8 cellular contexts compared by ENCODE assay signal in the genomic region with DNA sequence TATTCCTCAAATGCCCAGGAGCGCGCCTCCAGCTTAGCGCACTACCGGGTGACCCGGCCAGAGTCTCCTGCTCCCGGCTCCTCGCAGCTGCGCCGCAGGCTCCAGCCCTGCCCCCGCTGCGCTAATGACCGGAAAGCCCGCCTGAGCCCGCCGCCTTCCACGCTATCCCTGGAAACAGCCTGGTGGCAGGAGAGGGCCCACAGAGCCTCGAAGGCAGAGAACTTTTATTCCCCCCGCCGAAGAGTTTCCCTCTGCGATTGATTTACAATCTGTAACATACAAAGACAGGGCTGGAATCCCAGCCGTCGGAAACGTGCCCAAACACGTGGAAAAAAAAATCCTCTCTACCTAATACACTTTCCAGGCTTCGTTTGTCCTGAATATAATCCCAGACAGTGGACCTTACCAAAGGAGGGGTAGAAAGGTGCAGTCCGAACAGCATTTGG. TPM values are rescaled to one million over a fixed set of nuclear protein-coding genes. Genes with fewer than 3 reads are reported as not detected.
DNase-seq lines count a peak whose midpoint lies in the region; ATAC-seq and TF ChIP-seq lines count a peak whose summit lies in the region.

No MANE protein-coding gene starts in this region.

- H3K27me3 ChIP-seq in CD8-positive, alpha-beta T cell (ENCODE audit: insufficient read depth, low read length): peaks cover 52% of the 10 kb centered on the region

- no peaks in the 10 kb centered on the region for H3K36me3 ChIP-seq in CD8-positive, alpha-beta T cell (ENCODE audit: insufficient read depth, low read length)

- CTCF ChIA-PET in CD8-positive, alpha-beta T cell (lab: Charles Lee): interaction anchor here (0.9 kb wide), 1 partner anchor 39 kb away, joined by 3 read pairs; the partner anchor contains the start of gene TMEM106C

- no peak overlapping the region for H3K27ac ChIP-seq in CD8-positive, alpha-beta T cell (ENCODE audit: low read depth, low read length)

- ATAC-seq in CD8-positive, alpha-beta T cell: no peak
- ATAC-seq in effector memory CD8-positive, alpha-beta T cell (replicated peaks): no peak
- ATAC-seq in HG03280 (IDR thresholded peaks at IDR 0.05; ENCODE audit: unreplicated experiment): no peak
- ATAC-seq in HG02970 (IDR thresholded peaks at IDR 0.05; ENCODE audit: low FRiP score, unreplicated experiment): no peak

- H3K4me3 ChIP-seq in CD8-positive, alpha-beta T cell (ENCODE audit: low read depth, low read length): no peak overlapping the region

- no peak for DNase-seq in CD8-positive, alpha-beta T cell
- peak; percentile 52 for DNase-seq in NCI-H1092 treated with DMSO at 0.1 percent for 48 hours (lab: John Stamatoyannopoulos, UW)
- no peak for DNase-seq in effector memory CD8-positive, alpha-beta T cell
- peak; percentile 55 for DNase-seq in neural crest cell (ENCODE audit: low read depth, low spot score)
- DNase-seq in stimulated activated CD4-positive, alpha-beta T cell treated with anti-CD3 and anti-CD28 coated beads, Interleukin-4, amount 100 ng/mL, for 1 hour: no peak
- no peak for DNase-seq in cerebellar cortex (ENCODE audit: low spot score)

- no peaks in the 10 kb centered on the region for H3K36me3 Mint-ChIP-seq in CD8-positive, alpha-beta T cell
- H3K36me3 Mint-ChIP-seq in effector memory CD8-positive, alpha-beta T cell (ENCODE audit: insufficient read depth): peaks cover 2% of the 10 kb centered on the region
- no peaks in the 10 kb centered on the region for H3K36me3 Mint-ChIP-seq in neural crest cell (ENCODE audit: low read depth)

- POLR2A ChIA-PET in CD8-positive, alpha-beta T cell (lab: Charles Lee): no interaction called here

- no peaks in the 10 kb centered on the region for H3K9me3 Mint-ChIP-seq in CD8-positive, alpha-beta T cell
- H3K9me3 Mint-ChIP-seq in effector memory CD8-positive, alpha-beta T cell: no peaks in the 10 kb centered on the region
- H3K9me3 Mint-ChIP-seq in neural crest cell: no peaks in the 10 kb centered on the region

- no peaks in the 10 kb centered on the region for H3K9me3 ChIP-seq in CD8-positive, alpha-beta T cell (ENCODE audit: low read length)

- peaks cover 37% of the 10 kb centered on the region for H3K4me1 Mint-ChIP-seq in CD8-positive, alpha-beta T cell (ENCODE audit: low read depth)
- peaks cover 24 to 27% of the 10 kb centered on the region in 2 donors for H3K4me1 Mint-ChIP-seq in effector memory CD8-positive, alpha-beta T cell (ENCODE audit: low read depth in 2 of 2)
- H3K4me1 Mint-ChIP-seq in neural crest cell: peaks cover 64% of the 10 kb centered on the region

- peak overlapping the region; percentile 77 for H3K4me3 Mint-ChIP-seq in CD8-positive, alpha-beta T cell
- peak overlapping the region; percentile 71 to 90 for H3K4me3 Mint-ChIP-seq in effector memory CD8-positive, alpha-beta T cell
- H3K4me3 Mint-ChIP-seq in neural crest cell: peak overlapping the region; percentile 98

- peaks cover 46% of the 10 kb centered on the region for H3K4me1 ChIP-seq in CD8-positive, alpha-beta T cell (ENCODE audit: insufficient read depth, low read length)

- peaks cover 81% of the 10 kb centered on the region for H3K27me3 Mint-ChIP-seq in CD8-positive, alpha-beta T cell (ENCODE audit: low read depth)
- H3K27me3 Mint-ChIP-seq in effector memory CD8-positive, alpha-beta T cell: peaks cover 91 to 96% of the 10 kb centered on the region in 2 donors
- peaks cover 47% of the 10 kb centered on the region for H3K27me3 Mint-ChIP-seq in neural crest cell (ENCODE audit: low read depth)

- intact Hi-C loops in CD8-positive, alpha-beta T cell (cut with DNase I, micrococcal nuclease): no loop called here

- no peak for TF ChIP-seq CTCF in CD8-positive, alpha-beta T cell (IDR thresholded peaks at IDR 0.05)
- TF ChIP-seq CTCF in neural crest cell (conservative IDR thresholded peaks at IDR 0.05): no peak

- no peak overlapping the region for H3K27ac Mint-ChIP-seq in CD8-positive, alpha-beta T cell
- no peak overlapping the region for H3K27ac Mint-ChIP-seq in effector memory CD8-positive, alpha-beta T cell
- H3K27ac Mint-ChIP-seq in neural crest cell (ENCODE audit: unreplicated experiment): peak overlapping the region; percentile 97

RNA-seq across cellular contexts. Expression of gene COL2A1, which starts 1.5 kb away (rescaled TPM):
- total RNA-seq in CD8-positive, alpha-beta T cell: not detected
- 384 and 386 TPM in 2 replicates for total RNA-seq in neural crest cell

RNA-seq across cellular contexts. Expression of gene TMEM106C, which starts 39.4 kb away (rescaled TPM):
- 10 to 100 TPM; 12.1 to 13.1 TPM for total RNA-seq in CD8-positive, alpha-beta T cell
- total RNA-seq in neural crest cell: 147 and 159 TPM in 2 replicates

Comparison
In these comparisons a context has a peak if more than half of its experiments do, and no peak if none do; other contexts are left out.
1. DNase-seq: peak in NCI-H1092 treated with DMSO at 0.1 percent for 48 hours (single experiment) and neural crest cell (single experiment); none in CD8-positive, alpha-beta T cell (0 of 7), effector memory CD8-positive, alpha-beta T cell (0 of 3), stimulated activated CD4-positive, alpha-beta T cell treated with anti-CD3 and anti-CD28 coated beads, Interleukin-4, amount 100 ng/mL, for 1 hour (single experiment) and cerebellar cortex (single experiment).
2. RNA of gene COL2A1, which starts 1.5 kb away (total RNA-seq): 384 to 386 TPM in neural crest cell; not detected in CD8-positive, alpha-beta T cell; every median in the first group is over 100 times any median in the second.
3. RNA of gene TMEM106C, which starts 39.4 kb away (total RNA-seq): 147 to 159 TPM in neural crest cell; 12.1 to 13.1 TPM in CD8-positive, alpha-beta T cell; every median in the first group is over 10 times any median in the second.
4. Peak in every context shown above with its lines, with median percentiles within 50 percentile points of each other: H3K4me3 Mint-ChIP-seq.